11 cellular contexts compared by ENCODE assay signal in the genomic region with DNA sequence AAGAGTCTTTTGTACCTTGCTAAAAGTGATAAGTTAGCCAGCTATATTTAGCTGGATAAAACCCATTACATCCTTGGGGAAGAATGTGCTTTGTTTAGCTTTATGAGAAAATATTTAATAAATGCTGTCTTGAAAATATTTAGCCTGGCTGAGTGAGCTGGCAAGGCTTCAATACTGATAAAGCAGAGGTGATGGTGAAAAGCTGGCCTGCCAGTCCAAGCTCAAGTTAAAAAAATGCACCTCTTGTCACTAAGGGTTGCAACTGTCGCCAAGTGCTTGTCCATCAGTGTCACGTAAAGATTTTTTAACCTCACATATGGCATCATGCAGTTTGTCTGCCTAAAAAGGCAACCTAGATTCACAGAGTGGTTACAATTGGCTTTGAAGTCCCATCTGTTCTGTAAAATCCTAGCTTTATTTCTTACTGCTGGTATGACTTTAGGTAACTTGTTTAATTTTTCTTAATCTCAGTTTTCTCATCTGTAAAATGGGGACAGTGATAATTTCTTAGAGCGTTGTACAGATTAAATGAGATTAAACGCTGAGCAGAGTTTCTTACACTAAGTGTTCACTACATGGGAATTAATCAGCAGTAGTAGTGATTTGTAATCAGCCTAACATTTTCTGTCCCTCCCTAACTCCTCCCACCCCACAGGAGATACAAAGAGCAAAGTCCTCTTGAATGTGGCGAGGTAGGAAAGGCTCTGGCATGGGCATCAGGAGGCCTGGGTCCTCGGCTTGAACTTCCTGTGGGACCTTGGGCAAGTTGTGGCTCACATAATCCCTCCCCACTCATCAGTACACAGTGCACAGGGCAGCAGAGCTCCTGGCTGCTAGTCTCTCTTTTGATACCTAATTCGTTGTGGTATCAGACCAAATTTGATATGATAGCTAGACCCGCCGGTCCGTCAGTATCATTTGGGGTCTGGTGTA. TPM values are rescaled to one million over a fixed set of nuclear protein-coding genes. Genes with fewer than 3 reads are reported as not detected.
DNase-seq lines count a peak whose midpoint lies in the region; ATAC-seq, FAIRE-seq and TF ChIP-seq lines count a peak whose summit lies in the region.
"Had no signal": no experiment of that assay in that cellular context is flagged by ENCODE, and none has a peak within 500 bp of the region (broad histone marks: within the 10 kb centered on the region; RNA-seq: fewer than 3 reads in every experiment).

No MANE protein-coding gene starts in this region.

- intact Hi-C loops in Right ventricle myocardium superior (cut with DNase I) = no loop called here
- intact Hi-C loops in pancreas (cut with DNase I) = no loop called here

- H3K9me3 ChIP-seq in BLaER1 = no peaks in the 10 kb centered on the region
- no peaks in the 10 kb centered on the region for H3K9me3 ChIP-seq in SK-N-MC (ENCODE audit: low read depth, low read length)
- H3K9me3 ChIP-seq in pancreas = no peaks in the 10 kb centered on the region
- H3K9me3 ChIP-seq: ovary had no signal

- peaks cover 90% of the 10 kb centered on the region for H4K20me1 ChIP-seq in BLaER1

- ATAC-seq in Right ventricle myocardium superior (ENCODE audit: poor library complexity) = peak; percentile 74
- peak; percentile 60 to 80 (median 74) for ATAC-seq in pancreas
- ATAC-seq in HG03460 (IDR thresholded peaks at IDR 0.05; ENCODE audit: unreplicated experiment) = no peak
- ATAC-seq: activated CD4-positive, CD25-positive, alpha-beta regulatory T cell treated with anti-CD3 and anti-CD28 coated beads, Interleukin-2, amount 50 U/mL, for 24 hours had no signal

- H3K4me3 ChIP-seq in BLaER1 (no peak overlapping the region), SK-N-MC (no peak overlapping the region), pancreas (no peak overlapping the region)
- H3K4me3 ChIP-seq: ovary had no signal

- H3K9ac ChIP-seq in BLaER1 = no peak overlapping the region
- no peak overlapping the region for H3K9ac ChIP-seq in SK-N-MC (ENCODE audit: insufficient read length)

- H3K27me3 ChIP-seq in BLaER1 = no peaks in the 10 kb centered on the region
- no peaks in the 10 kb centered on the region for H3K27me3 ChIP-seq in pancreas
- H3K27me3 ChIP-seq: ovary had no signal

- DNase-seq in SK-N-MC (ENCODE audit: low read depth, low spot score) (no peak), Right ventricle myocardium superior (no peak), pancreas (peak in 3 of 6 donors; percentile 47 to 49 (median 48)), GM19238 (ENCODE audit: insufficient read length, low spot score) (no peak), DMS114 treated with DMSO at 0.1 percent for 48 hours (lab: John Stamatoyannopoulos, UW; ENCODE audit: unreplicated experiment) (no peak), RKO (ENCODE audit: low spot score) (no peak)
- DNase-seq: effector CD8-positive, alpha-beta T cell had no signal

- FAIRE-seq in pancreas (lab: Jason Lieb, UNC) = peak; percentile 29

- 0 out of 2 replicates have a peak overlapping the region, but pooled peaks have one; percentile 1 for H3K27ac ChIP-seq in BLaER1
- H3K27ac ChIP-seq in SK-N-MC = peak overlapping the region; percentile 28; the same call in 1 of the 2 replicates
- peak overlapping the region in 3 of 4 donors; percentile 26 to 53 (median 43) for H3K27ac ChIP-seq in pancreas

- H3K4me1 ChIP-seq in BLaER1 = peaks cover 78% of the 10 kb centered on the region
- H3K4me1 ChIP-seq in pancreas = peaks cover 8 to 46% (median 36%) of the 10 kb centered on the region in 3 donors

- H3K36me3 ChIP-seq in BLaER1 = peaks cover 20% of the 10 kb centered on the region
- peaks cover 22% of the 10 kb centered on the region for H3K36me3 ChIP-seq in SK-N-MC (ENCODE audit: insufficient read depth, low read length)
- no peaks in the 10 kb centered on the region for H3K36me3 ChIP-seq in pancreas
- H3K36me3 ChIP-seq: ovary had no signal

- H3K4me2 ChIP-seq in BLaER1 = peak overlapping the region; percentile 55

- TF ChIP-seq CTCF in pancreas (IDR thresholded peaks at IDR 0.05) = no peak

- WGBS in pancreas, 2 donors = 27 to 30% methylated on average over 10 of the region's 10 CpGs

RNA-seq across cellular contexts. Expression of a gene that starts 48.7 kb away (rescaled TPM):
- total RNA-seq in Right ventricle myocardium superior (103 TPM), pancreas (10 to 100 TPM; 14.4 to 31.5 (median 20.1) TPM)
- 1 to 10 TPM; 4.2 to 6.3 TPM for polyA plus RNA-seq in pancreas
